ENCODE assay signal across 11 cellular contexts in the genomic region with DNA sequence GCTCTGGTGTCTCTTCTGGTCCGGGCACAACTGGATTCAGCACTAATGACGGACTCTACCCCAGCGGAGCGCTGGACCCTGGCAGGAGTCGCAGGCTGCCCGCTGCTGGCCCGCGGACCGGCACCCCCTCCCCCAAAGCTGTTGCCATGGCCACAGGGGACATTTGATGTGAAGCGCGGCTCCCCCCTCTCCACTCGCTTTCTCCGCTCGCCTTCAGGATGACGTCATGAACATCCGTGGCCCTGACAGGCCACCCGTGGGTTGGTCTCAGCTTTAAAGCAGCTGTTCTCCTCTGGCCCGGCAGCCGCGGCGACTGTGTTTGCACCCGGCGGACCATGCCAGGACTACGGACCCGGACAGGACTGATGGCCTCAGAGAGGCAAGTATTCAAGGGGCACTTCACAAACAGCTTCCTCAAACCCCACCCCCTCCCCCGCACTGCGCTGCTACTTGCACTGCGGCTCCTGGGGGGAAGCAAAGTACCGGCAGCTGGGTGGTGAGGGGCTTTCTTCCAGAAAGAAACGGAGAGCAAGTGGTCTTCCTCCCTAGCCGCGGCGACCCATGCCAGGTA. TPM values are rescaled to one million over a fixed set of nuclear protein-coding genes. Genes with fewer than 3 reads are reported as not detected.
DNase-seq lines count a peak whose midpoint lies in the region; ATAC-seq and TF ChIP-seq lines count a peak whose summit lies in the region.
"Had no signal": no experiment of that assay in that cellular context is flagged by ENCODE, and none has a peak within 500 bp of the region (broad histone marks: within the 10 kb centered on the region; RNA-seq: fewer than 3 reads in every experiment).

No MANE protein-coding gene starts in this region.

- no peaks in the 10 kb centered on the region for H3K36me3 Mint-ChIP-seq in activated naive CD8-positive, alpha-beta T cell treated with anti-CD3 and anti-CD28 coated beads, Interleukin-2, amount 10 ng/mL, durations not matched to agents 7 days and 5 days
- H3K36me3 Mint-ChIP-seq in mesothelial cell of epicardium, result no peaks in the 10 kb centered on the region
- H3K36me3 Mint-ChIP-seq: CD4-positive, CD25-positive, alpha-beta regulatory T cell had no signal

- no peak overlapping the region for H3K27ac Mint-ChIP-seq in stimulated activated naive CD8-positive, alpha-beta T cell treated with anti-CD3 and anti-CD28 coated beads, Interleukin-15, amount 100 ng/mL, for 72 hours
- H3K27ac Mint-ChIP-seq in activated naive CD8-positive, alpha-beta T cell treated with anti-CD3 and anti-CD28 coated beads, Interleukin-2, amount 10 ng/mL, durations not matched to agents 7 days and 5 days, result no peak overlapping the region
- no peak overlapping the region for H3K27ac Mint-ChIP-seq in mesothelial cell of epicardium

- POLR2A ChIA-PET in activated naive CD8-positive, alpha-beta T cell treated with anti-CD3 and anti-CD28 coated beads, Interleukin-2, amount 10 ng/mL, durations not matched to agents 7 days and 5 days (lab: Charles Lee), result no interaction called here

- no peaks in the 10 kb centered on the region for H3K9me3 Mint-ChIP-seq in stimulated activated naive CD8-positive, alpha-beta T cell treated with anti-CD3 and anti-CD28 coated beads, Interleukin-15, amount 100 ng/mL, for 72 hours
- no peaks in the 10 kb centered on the region for H3K9me3 Mint-ChIP-seq in activated naive CD8-positive, alpha-beta T cell treated with anti-CD3 and anti-CD28 coated beads, Interleukin-2, amount 10 ng/mL, durations not matched to agents 7 days and 5 days
- no peaks in the 10 kb centered on the region for H3K9me3 Mint-ChIP-seq in mesothelial cell of epicardium

- no peak for DNase-seq in stimulated activated naive CD8-positive, alpha-beta T cell treated with anti-CD3 and anti-CD28 coated beads, Interleukin-15, amount 100 ng/mL, for 72 hours
- no peak for DNase-seq in stimulated activated naive CD8-positive, alpha-beta T cell treated with anti-CD3 and anti-CD28 coated beads, Interleukin-15, Interleukin-2, amounts not matched to agents 100 U/mL and 50 U/mL, for 24 hours
- DNase-seq in activated naive CD8-positive, alpha-beta T cell treated with anti-CD3 and anti-CD28 coated beads, Interleukin-2, amount 10 ng/mL, durations not matched to agents 7 days and 5 days, result no peak
- no peak for DNase-seq in mesothelial cell of epicardium (ENCODE audit: low spot score in 2 of 2, unreplicated experiment in 2 of 2)
- DNase-seq in HPDE6-E6E7 (ENCODE audit: extremely low spot score), result no peak
- DNase-seq in foreskin fibroblast, result no peak
- DNase-seq in iPS-NIHi11 (ENCODE audit: low spot score), result no peak
- DNase-seq: amniotic stem cell; CD4-positive, CD25-positive, alpha-beta regulatory T cell; HCEC 1CT had no signal

- peaks cover 67% of the 10 kb centered on the region for H3K27me3 Mint-ChIP-seq in stimulated activated naive CD8-positive, alpha-beta T cell treated with anti-CD3 and anti-CD28 coated beads, Interleukin-15, amount 100 ng/mL, for 72 hours
- peaks cover 67% of the 10 kb centered on the region for H3K27me3 Mint-ChIP-seq in activated naive CD8-positive, alpha-beta T cell treated with anti-CD3 and anti-CD28 coated beads, Interleukin-2, amount 10 ng/mL, durations not matched to agents 7 days and 5 days
- H3K27me3 Mint-ChIP-seq in mesothelial cell of epicardium (ENCODE audit: low read depth), result peaks cover 93% of the 10 kb centered on the region

- TF ChIP-seq CTCF in mesothelial cell of epicardium (IDR thresholded peaks at IDR 0.05; ENCODE audit: unreplicated experiment), result no peak
- no peak for TF ChIP-seq CTCF in foreskin fibroblast (IDR thresholded peaks at IDR 0.05; ENCODE audit: low read depth, low read length)

- peak overlapping the region; percentile 51 to 59 for H3K4me3 Mint-ChIP-seq in stimulated activated naive CD8-positive, alpha-beta T cell treated with anti-CD3 and anti-CD28 coated beads, Interleukin-15, amount 100 ng/mL, for 72 hours
- peak overlapping the region; percentile 25 for H3K4me3 Mint-ChIP-seq in activated naive CD8-positive, alpha-beta T cell treated with anti-CD3 and anti-CD28 coated beads, Interleukin-2, amount 10 ng/mL, durations not matched to agents 7 days and 5 days
- peak overlapping the region; percentile 48 for H3K4me3 Mint-ChIP-seq in mesothelial cell of epicardium

- peaks cover 29% of the 10 kb centered on the region for H3K4me1 Mint-ChIP-seq in stimulated activated naive CD8-positive, alpha-beta T cell treated with anti-CD3 and anti-CD28 coated beads, Interleukin-15, amount 100 ng/mL, for 72 hours
- peaks cover 1% of the 10 kb centered on the region for H3K4me1 Mint-ChIP-seq in activated naive CD8-positive, alpha-beta T cell treated with anti-CD3 and anti-CD28 coated beads, Interleukin-2, amount 10 ng/mL, durations not matched to agents 7 days and 5 days
- peaks cover 15% of the 10 kb centered on the region for H3K4me1 Mint-ChIP-seq in mesothelial cell of epicardium

- no peak overlapping the region for H3K4me3 ChIP-seq in foreskin fibroblast (ENCODE audit: low read depth in 1 of 2, low read length in 2 of 2)

- ATAC-seq in stimulated activated naive CD8-positive, alpha-beta T cell treated with anti-CD3 and anti-CD28 coated beads, Interleukin-15, amount 100 ng/mL, for 72 hours, result no peak
- no peak for ATAC-seq in stimulated activated naive CD8-positive, alpha-beta T cell treated with anti-CD3 and anti-CD28 coated beads, Interleukin-15, Interleukin-2, amounts not matched to agents 100 U/mL and 50 U/mL, for 24 hours
- ATAC-seq in activated naive CD8-positive, alpha-beta T cell treated with anti-CD3 and anti-CD28 coated beads, Interleukin-2, amount 10 ng/mL, durations not matched to agents 7 days and 5 days (ENCODE audit: low read depth), result no peak
- no peak for ATAC-seq in HG03520 (IDR thresholded peaks at IDR 0.05; ENCODE audit: unreplicated experiment)

RNA-seq across cellular contexts. Expression of gene AEN, which starts 16.7 kb away (rescaled TPM):
- 10 to 100 TPM; 38.2 to 42.5 TPM for total RNA-seq in activated naive CD8-positive, alpha-beta T cell treated with anti-CD3 and anti-CD28 coated beads, Interleukin-2, amount 10 ng/mL, durations not matched to agents 7 days and 5 days
- total RNA-seq in mesothelial cell of epicardium, result 33.0 to 34.5 TPM (median 33.0 TPM) in 3 replicates

RNA-seq across cellular contexts. Expression of gene ISG20, which starts 34.4 kb away (rescaled TPM):
- total RNA-seq in activated naive CD8-positive, alpha-beta T cell treated with anti-CD3 and anti-CD28 coated beads, Interleukin-2, amount 10 ng/mL, durations not matched to agents 7 days and 5 days, result 100 to 1,000 TPM; 209 to 215 TPM
- total RNA-seq in mesothelial cell of epicardium, result 1.7 to 3.4 TPM (median 1.9 TPM) in 3 replicates

RNA-seq across cellular contexts. Expression of gene DET1, which starts 58.0 kb away (rescaled TPM):
- 1 to 10 TPM; 4.4 to 4.8 TPM for total RNA-seq in activated naive CD8-positive, alpha-beta T cell treated with anti-CD3 and anti-CD28 coated beads, Interleukin-2, amount 10 ng/mL, durations not matched to agents 7 days and 5 days
- total RNA-seq in mesothelial cell of epicardium, result 13.9 to 14.7 TPM (median 14.4 TPM) in 3 replicates

Comparison
In these comparisons a context has a peak if more than half of its experiments do, and no peak if none do; other contexts are left out.
1. RNA of gene ISG20, which starts 34.4 kb away (total RNA-seq): 209 to 215 TPM in activated naive CD8-positive, alpha-beta T cell treated with anti-CD3 and anti-CD28 coated beads, Interleukin-2, amount 10 ng/mL, durations not matched to agents 7 days and 5 days; 1.7 to 3.4 TPM in mesothelial cell of epicardium; every median in the first group is over 10 times any median in the second.
2. Peak in every context shown above with its lines, with median percentiles within 50 percentile points of each other: H3K4me3 Mint-ChIP-seq.